8 cellular contexts compared by ENCODE assay signal in genomic region chr18:31206787-31207381, GRCh38. TPM values are rescaled to one million over a fixed set of nuclear protein-coding genes. Genes with fewer than 3 reads are reported as not detected.
DNase-seq lines count a peak whose midpoint lies in the region; ATAC-seq and TF ChIP-seq lines count a peak whose summit lies in the region.

No MANE protein-coding gene starts in this region.

- no peak for TF ChIP-seq POLR2A in vagina (IDR thresholded peaks at IDR 0.05)

- ATAC-seq in HG02970 (IDR thresholded peaks at IDR 0.05; ENCODE audit: low FRiP score, unreplicated experiment), result peak; percentile 93

- H3K27ac Mint-ChIP-seq in neural progenitor cell, result no peak overlapping the region

- H3K79me2 ChIP-seq in neural progenitor cell (ENCODE audit: low read depth), result no peaks in the 10 kb centered on the region

- H3K9me3 ChIP-seq in neural progenitor cell (ENCODE audit: low read depth) (peaks cover 9% of the 10 kb centered on the region), vagina (no peaks in the 10 kb centered on the region)

- H3F3A ChIP-seq in neural progenitor cell (ENCODE audit: low read depth), result no peaks in the 10 kb centered on the region

- no peak for TF ChIP-seq CTCF in neural progenitor cell (IDR thresholded peaks at IDR 0.05)
- TF ChIP-seq CTCF in vagina (IDR thresholded peaks at IDR 0.05), result no peak

- H3K4me1 ChIP-seq in neural progenitor cell (peaks cover 21% of the 10 kb centered on the region), vagina (no peaks in the 10 kb centered on the region)

- H3K4me3 ChIP-seq in neural progenitor cell, result no peak overlapping the region
- peak overlapping the region in 1 of 2 donors; percentile 20 for H3K4me3 ChIP-seq in vagina

- no peak overlapping the region for H3K4me2 ChIP-seq in neural progenitor cell

- peak overlapping the region; percentile 4 for H2AFZ ChIP-seq in neural progenitor cell (replicated peaks)

- peaks cover 19% of the 10 kb centered on the region for H3K4me1 Mint-ChIP-seq in neural progenitor cell

- H3K36me3 ChIP-seq in neural progenitor cell (peaks cover 4% of the 10 kb centered on the region), vagina (no peaks in the 10 kb centered on the region)

- no peaks in the 10 kb centered on the region for H3K27me3 ChIP-seq in neural progenitor cell
- H3K27me3 ChIP-seq in vagina, result no peaks in the 10 kb centered on the region

- DNase-seq in NCI-H82 (lab: John Stamatoyannopoulos, UW) (peak; percentile 5), NCI-H82 treated with DMSO at 0.1 percent for 48 hours (lab: John Stamatoyannopoulos, UW; ENCODE audit: unreplicated experiment) (no peak), NCI-H510A (lab: John Stamatoyannopoulos, UW) (peak; percentile 95), ecto neural progenitor cell (ENCODE audit: low spot score) (peak; percentile 64), neural progenitor cell (ENCODE audit: low spot score) (peak; percentile 33), vagina (ENCODE audit: extremely low spot score in 2 of 2) (no peak), COR-L47 (lab: John Stamatoyannopoulos, UW) (no peak)

- H3K27ac ChIP-seq in neural progenitor cell (no peak overlapping the region), vagina (no peak overlapping the region)

- intact Hi-C loops in vagina (cut with DNase I), result no loop called here

- H3K9me3 Mint-ChIP-seq in neural progenitor cell, result no peaks in the 10 kb centered on the region

- H3K4me3 Mint-ChIP-seq in neural progenitor cell, result no peak overlapping the region

- H4K20me1 ChIP-seq in neural progenitor cell (ENCODE audit: low read depth), result no peaks in the 10 kb centered on the region

- H3K27me3 Mint-ChIP-seq in neural progenitor cell (ENCODE audit: insufficient read depth, low read depth), result peaks cover 2% of the 10 kb centered on the region

- no peak overlapping the region for H3K9ac ChIP-seq in neural progenitor cell

- no peaks in the 10 kb centered on the region for H3K36me3 Mint-ChIP-seq in neural progenitor cell

RNA-seq across cellular contexts. Expression of gene DSC1, which starts 44.2 kb away (rescaled TPM):
- total RNA-seq in neural progenitor cell (ENCODE audit: low replicate concordance), result not detected in 2 replicates
- 0.49 TPM for total RNA-seq in vagina

Comparison
In these comparisons a context has a peak if more than half of its experiments do, and no peak if none do; other contexts are left out.
1. DNase-seq: peak in NCI-H82 (single experiment), NCI-H510A (single experiment), ecto neural progenitor cell (single experiment) and neural progenitor cell (single experiment); none in NCI-H82 treated with DMSO at 0.1 percent for 48 hours (single experiment), vagina (0 of 2) and COR-L47 (single experiment).